In the genomic region with DNA sequence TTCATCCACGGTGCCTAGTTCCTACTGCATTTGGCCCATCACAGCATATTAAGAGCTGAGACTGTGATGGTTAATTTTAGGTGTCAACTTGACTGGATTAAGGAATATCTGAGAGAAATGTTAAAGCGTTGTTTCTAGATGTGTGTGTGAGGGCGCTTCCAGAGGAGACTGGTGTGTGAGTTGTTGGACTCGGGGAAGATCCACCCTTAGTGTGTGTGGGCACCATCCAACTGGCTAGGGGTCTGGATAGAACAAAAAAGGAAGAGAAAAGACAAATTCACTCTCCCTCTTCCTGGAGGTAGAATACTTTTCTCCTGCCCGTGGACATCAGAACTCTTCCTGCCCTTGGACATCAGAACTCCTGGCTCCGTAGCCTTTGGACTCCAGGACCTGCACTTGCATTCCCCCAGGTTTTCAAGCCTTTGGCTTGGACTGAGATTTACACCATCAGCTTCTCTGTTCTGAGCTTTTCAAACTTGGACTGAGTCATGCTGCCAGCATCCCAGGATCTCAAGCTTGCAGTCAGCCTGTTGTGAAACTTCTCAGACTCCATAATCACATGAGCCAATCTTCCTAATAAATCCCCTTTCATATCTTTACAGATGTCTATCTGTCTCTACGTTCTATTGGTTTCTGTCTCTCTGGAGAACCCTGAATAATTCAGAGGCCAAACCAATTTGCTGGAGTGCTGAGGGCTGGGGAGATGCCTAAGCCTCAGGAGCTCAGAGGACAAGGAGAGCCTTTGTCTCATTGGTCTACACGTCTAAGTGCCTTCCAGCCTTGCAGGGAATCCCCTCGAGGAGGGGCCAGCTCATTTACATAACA, we compare ENCODE assay signal across 13 cellular contexts.
DNase-seq lines count a peak whose midpoint lies in the region; ATAC-seq and TF ChIP-seq lines count a peak whose summit lies in the region.
"Had no signal": no experiment of that assay in that cellular context is flagged by ENCODE, and none has a peak within 500 bp of the region (broad histone marks: within the 10 kb centered on the region; RNA-seq: fewer than 3 reads in every experiment).

No MANE protein-coding gene starts in this region.

- CTCF ChIA-PET in OCI-LY7 (lab: Charles Lee; ENCODE audit: unreplicated experiment) = no interaction called here

- H3K4me3 ChIP-seq in OCI-LY7 (ENCODE audit: low read depth, low read length, poor library complexity, severe bottlenecking) = no peak overlapping the region

- no peaks in the 10 kb centered on the region for H3K36me3 ChIP-seq in OCI-LY7 (ENCODE audit: insufficient read depth, low read length)

- no peak overlapping the region for H3K27ac ChIP-seq in OCI-LY7 (ENCODE audit: low read depth, low read length, poor library complexity, severe bottlenecking)

- peaks cover 2% of the 10 kb centered on the region for H3K36me3 Mint-ChIP-seq in chondrocyte (ENCODE audit: low read depth)

- intact Hi-C loops in OCI-LY7 (cut with micrococcal nuclease; ENCODE audit: unreplicated experiment) = loop anchor here (1.0 kb wide), 1 partner anchor 47 kb away; no protein-coding TSS in a partner anchor

- ATAC-seq in GM21576 (IDR thresholded peaks at IDR 0.05; ENCODE audit: unreplicated experiment) = no peak

- H3K4me1 ChIP-seq in OCI-LY7 (ENCODE audit: insufficient read depth, low read length, poor library complexity, severe bottlenecking) = no peaks in the 10 kb centered on the region

- no TSS peak for BruUV-seq in OCI-LY7 (replicated peaks; lab: Mats Ljungman, UMichigan)

- H3K4me3 Mint-ChIP-seq in chondrocyte (ENCODE audit: unreplicated experiment) = no peak overlapping the region
- H3K4me3 Mint-ChIP-seq: type B pancreatic cell had no signal

- H2AFZ ChIP-seq in OCI-LY7 (ENCODE audit: low read length) = no peak overlapping the region

- no peaks in the 10 kb centered on the region for H3K9me3 Mint-ChIP-seq in chondrocyte (ENCODE audit: low read depth)
- H3K9me3 Mint-ChIP-seq: type B pancreatic cell had no signal

- TF ChIP-seq CTCF in chondrocyte (IDR thresholded peaks at IDR 0.05) = no peak
- TF ChIP-seq CTCF in OCI-LY7 (conservative IDR thresholded peaks at IDR 0.05; ENCODE audit: low read length) = no peak

- H4K20me1 ChIP-seq in OCI-LY7 (ENCODE audit: insufficient read depth, low read length) = no peaks in the 10 kb centered on the region

- H3K27ac Mint-ChIP-seq in chondrocyte (ENCODE audit: unreplicated experiment) = peak overlapping the region; percentile 63
- H3K27ac Mint-ChIP-seq: type B pancreatic cell had no signal

- H3K79me2 ChIP-seq in OCI-LY7 (ENCODE audit: insufficient read depth, low read depth, low read length) = no peaks in the 10 kb centered on the region

- no peak overlapping the region for H3K4me2 ChIP-seq in OCI-LY7 (ENCODE audit: low read length)

- H3K9me3 ChIP-seq in OCI-LY7 (ENCODE audit: low read length) = no peaks in the 10 kb centered on the region

- no peaks in the 10 kb centered on the region for H3K9me2 ChIP-seq in OCI-LY7 (ENCODE audit: insufficient read depth, low read length)

- H3K4me1 Mint-ChIP-seq in chondrocyte (ENCODE audit: low read depth) = peaks cover 12% of the 10 kb centered on the region

- POLR2A ChIA-PET in OCI-LY7 (lab: Charles Lee) = interaction anchor here (0.6 to 1.2 kb wide), 4 partner anchors 51 to 545 kb away, joined by 3 to 5 read pairs (median 4); no protein-coding TSS in a partner anchor

- DNase-seq in HT1080 (ENCODE audit: low read depth) (peak; percentile 72), chondrocyte (ENCODE audit: low spot score) (no peak), iris pigment epithelial cell (ENCODE audit: low read depth) (peak; percentile 97), superior temporal gyrus (ENCODE audit: extremely low spot score) (peak; percentile 27), OCI-LY7 (ENCODE audit: low spot score) (no peak), HPDE6-E6E7 (ENCODE audit: extremely low spot score) (no peak), DMS 273 (lab: John Stamatoyannopoulos, UW; ENCODE audit: unreplicated experiment) (no peak)
- DNase-seq: effector CD4-positive, alpha-beta T cell; NCI-H1694; stimulated activated CD4-positive, alpha-beta T cell treated with anti-CD3 and anti-CD28 coated beads, Interleukin-4, amount 100 ng/mL, for 24 hours; T-helper 1 cell had no signal

- no peaks in the 10 kb centered on the region for H3K27me3 Mint-ChIP-seq in chondrocyte (ENCODE audit: low read depth)
- H3K27me3 Mint-ChIP-seq: type B pancreatic cell had no signal

Comparison
In these comparisons a context has a peak if more than half of its experiments do, and no peak if none do; other contexts are left out.
1. DNase-seq: peak in HT1080 (single experiment), iris pigment epithelial cell (single experiment) and superior temporal gyrus (single experiment); none in chondrocyte (single experiment), OCI-LY7 (single experiment), HPDE6-E6E7 (single experiment) and DMS 273 (single experiment).